In genomic region chr21:26061437-26061836, GRCh38 we compare ENCODE assay signal across 19 cellular contexts.
A peak's percentile ranks its signal among the peaks of the same experiment; 100 is the strongest.
DNase-seq lines count a peak whose midpoint lies in the region; ATAC-seq and TF ChIP-seq lines count a peak whose summit lies in the region.
"Had no signal": no experiment of that assay in that cellular context is flagged by ENCODE, and none has a peak within 500 bp of the region (broad histone marks: within the 10 kb centered on the region; RNA-seq: fewer than 3 reads in every experiment).

No MANE protein-coding gene starts in this region.

- 56 to 69% (median 65%) methylated on average over 4 of the region's 4 CpGs for WGBS in adrenal gland, 4 donors

- DNase-seq in Right ventricle myocardium inferior (ENCODE audit: missing footprints) = no peak
- no peak for DNase-seq in cardiac septum (ENCODE audit: low spot score)
- peak; percentile 74 for DNase-seq in fibroblast of gingiva (ENCODE audit: low read depth)
- DNase-seq in lower lobe of right lung = no peak
- no peak for DNase-seq in adrenal gland
- no peak for DNase-seq in posterior cingulate gyrus
- no peak for DNase-seq in GM19240 (ENCODE audit: insufficient read length, low spot score)
- no peak for DNase-seq in activated T-cell treated with anti-CD3 and anti-CD28 coated beads, Interleukin-2, amount 50 U/mL, for 4 hours
- DNase-seq: 8988T; activated CD4-positive, alpha-beta T cell treated with anti-CD3 and anti-CD28 coated beads for 48 hours; activated naive CD8-positive, alpha-beta T cell treated with anti-CD3 and anti-CD28 coated beads for 36 hours; activated T-cell treated with anti-CD3 and anti-CD28 coated beads, Interleukin-2, amount 50 U/mL, for 1 hour; CD4-positive, alpha-beta T cell; DND-41; HCEC 1CT; SHP77 treated with DMSO at 0.1 percent for 48 hours had no signal

- H3K4me1 ChIP-seq in lower lobe of right lung (no peaks in the 10 kb centered on the region), adrenal gland (replicated peaks in 1 of 2) (peaks cover 0 to 16% of the 10 kb centered on the region in 2 donors)

- H3K4me3 ChIP-seq in lower lobe of right lung (no peak overlapping the region), adrenal gland (no peak overlapping the region)
- H3K4me3 ChIP-seq: lung had no signal

- no peaks in the 10 kb centered on the region for H3K27me3 Mint-ChIP-seq in activated T-cell treated with anti-CD3 and anti-CD28 coated beads, Interleukin-2, amount 50 U/mL, for 4 hours (ENCODE audit: low read depth)
- H3K27me3 Mint-ChIP-seq: activated naive CD8-positive, alpha-beta T cell treated with anti-CD3 and anti-CD28 coated beads for 36 hours; CD4-positive, alpha-beta T cell; stimulated activated naive CD8-positive, alpha-beta T cell treated with anti-CD3 and anti-CD28 coated beads, Interleukin-15, Interleukin-2, amounts not matched to agents 100 ng/mL and 50 ng/mL, for 24 hours had no signal

- H3K4me1 Mint-ChIP-seq in activated T-cell treated with anti-CD3 and anti-CD28 coated beads, Interleukin-2, amount 50 U/mL, for 4 hours (ENCODE audit: low read depth) = peaks cover 6% of the 10 kb centered on the region

- H3K36me3 Mint-ChIP-seq in activated T-cell treated with anti-CD3 and anti-CD28 coated beads, Interleukin-2, amount 50 U/mL, for 4 hours (ENCODE audit: insufficient read depth) = peaks cover 7% of the 10 kb centered on the region

- no peaks in the 10 kb centered on the region for H3K36me3 ChIP-seq in lower lobe of right lung
- no peaks in the 10 kb centered on the region for H3K36me3 ChIP-seq in adrenal gland (replicated peaks in 1 of 2)

- H3K9me3 ChIP-seq in lower lobe of right lung (no peaks in the 10 kb centered on the region), adrenal gland (replicated peaks in 1 of 3) (no peaks in the 10 kb centered on the region)

- no peak for TF ChIP-seq POLR2A in adrenal gland (IDR thresholded peaks at IDR 0.05)

- peak; percentile 83 for ATAC-seq in Right ventricle myocardium inferior
- peak; percentile 37 to 50 for ATAC-seq in lower lobe of right lung
- no peak for ATAC-seq in activated T-cell treated with anti-CD3 and anti-CD28 coated beads, Interleukin-2, amount 50 U/mL, for 4 hours

- intact Hi-C loops in Right ventricle myocardium inferior (cut with DNase I) (no loop called here), cardiac septum (cut with DNase I) (no loop called here), lower lobe of right lung (cut with DNase I) (no loop called here), adrenal gland (cut with DNase I) (no loop called here), posterior cingulate gyrus (cut with DNase I) (no loop called here)

- H3K27me3 ChIP-seq in lower lobe of right lung (ENCODE audit: low read depth) (no peaks in the 10 kb centered on the region), adrenal gland (no peaks in the 10 kb centered on the region)

- no peak for TF ChIP-seq CTCF in lower lobe of right lung (IDR thresholded peaks at IDR 0.05)
- no peak for TF ChIP-seq CTCF in adrenal gland (IDR thresholded peaks at IDR 0.05)

- no peak overlapping the region for H3K4me3 Mint-ChIP-seq in activated T-cell treated with anti-CD3 and anti-CD28 coated beads, Interleukin-2, amount 50 U/mL, for 4 hours
- H3K4me3 Mint-ChIP-seq: activated naive CD8-positive, alpha-beta T cell treated with anti-CD3 and anti-CD28 coated beads for 36 hours; CD4-positive, alpha-beta T cell; stimulated activated naive CD8-positive, alpha-beta T cell treated with anti-CD3 and anti-CD28 coated beads, Interleukin-15, Interleukin-2, amounts not matched to agents 100 ng/mL and 50 ng/mL, for 24 hours; T-helper 2 cell treated with Interferon-gamma antibody and Interleukin-4, amounts not matched to agents 5 μg/mL and 100 μg/mL, for 36 hours had no signal

- no peak overlapping the region for H3K27ac ChIP-seq in lower lobe of right lung
- H3K27ac ChIP-seq in adrenal gland = peak overlapping the region in 1 of 5 donors; percentile 8

- no peaks in the 10 kb centered on the region for H3K9me3 Mint-ChIP-seq in activated T-cell treated with anti-CD3 and anti-CD28 coated beads, Interleukin-2, amount 50 U/mL, for 4 hours
- H3K9me3 Mint-ChIP-seq: activated naive CD8-positive, alpha-beta T cell treated with anti-CD3 and anti-CD28 coated beads for 36 hours; CD4-positive, alpha-beta T cell; stimulated activated naive CD8-positive, alpha-beta T cell treated with anti-CD3 and anti-CD28 coated beads, Interleukin-15, Interleukin-2, amounts not matched to agents 100 ng/mL and 50 ng/mL, for 24 hours; T-helper 2 cell treated with Interferon-gamma antibody and Interleukin-4, amounts not matched to agents 5 μg/mL and 100 μg/mL, for 36 hours had no signal

Comparison
In these comparisons a context has a peak if more than half of its experiments do, and no peak if none do; other contexts are left out.
1. ATAC-seq: peak in Right ventricle myocardium inferior (single experiment) and lower lobe of right lung (2 of 2); none in activated T-cell treated with anti-CD3 and anti-CD28 coated beads, Interleukin-2, amount 50 U/mL, for 4 hours (0 of 2).